17 cellular contexts compared by ENCODE assay signal in genomic region chr14:101231828-101232227, GRCh38.
"Had no signal": no experiment of that assay in that cellular context is flagged by ENCODE, and none has a peak within 500 bp of the region (broad histone marks: within the 10 kb centered on the region; RNA-seq: fewer than 3 reads in every experiment).

No MANE protein-coding gene starts in this region.

- H3K4me1 ChIP-seq: body of pancreas, colonic mucosa, tibial artery, vagina had no signal

- H3K27ac ChIP-seq: body of pancreas, colonic mucosa, neural progenitor cell, tibial artery, vagina had no signal

- H3K36me3 Mint-ChIP-seq: activated CD4-positive, alpha-beta memory T cell treated with anti-CD3 and anti-CD28 coated beads for 36 hours; activated naive CD8-positive, alpha-beta T cell; neural progenitor cell; stimulated activated memory B cell treated with anti-CD40 and anti-IgM and Interleukin-4, amounts not matched to agents 10 μg/mL and 1 μg/mL and 100 μg/mL, for 72 hours had no signal

- H3K9me3 Mint-ChIP-seq: activated CD4-positive, alpha-beta memory T cell treated with anti-CD3 and anti-CD28 coated beads for 36 hours; neural progenitor cell had no signal

- H3K36me3 ChIP-seq: colonic mucosa, neural progenitor cell, tibial artery, vagina had no signal

- H3K9me3 ChIP-seq: body of pancreas, colonic mucosa, tibial artery, vagina had no signal

- H2AFZ ChIP-seq: neural progenitor cell had no signal

- H3K4me2 ChIP-seq: neural progenitor cell had no signal

- H3K4me3 ChIP-seq: body of pancreas, colonic mucosa, neural progenitor cell, tibial artery, vagina had no signal

- H3K9ac ChIP-seq: neural progenitor cell had no signal

- H3K27me3 ChIP-seq: body of pancreas, colonic mucosa, neural progenitor cell, vagina had no signal

- H3K4me1 Mint-ChIP-seq: activated CD4-positive, alpha-beta T cell treated with anti-CD3 and anti-CD28 coated beads for 36 hours; stimulated activated memory B cell treated with anti-CD40 and anti-IgM and Interleukin-4, amounts not matched to agents 10 μg/mL and 1 μg/mL and 100 μg/mL, for 72 hours had no signal

- ATAC-seq: activated CD4-positive, alpha-beta T cell treated with anti-CD3 and anti-CD28 coated beads for 36 hours; body of pancreas; stimulated activated memory B cell treated with anti-CD40 and anti-IgM and Interleukin-4, amounts not matched to agents 10 μg/mL and 1 μg/mL and 100 μg/mL, for 72 hours had no signal

- H3K4me3 Mint-ChIP-seq: activated CD4-positive, alpha-beta memory T cell treated with anti-CD3 and anti-CD28 coated beads for 36 hours; activated CD4-positive, alpha-beta T cell treated with anti-CD3 and anti-CD28 coated beads for 36 hours; activated naive CD8-positive, alpha-beta T cell; neural progenitor cell; stimulated activated memory B cell treated with anti-CD40 and anti-IgM and Interleukin-4, amounts not matched to agents 10 μg/mL and 1 μg/mL and 100 μg/mL, for 72 hours had no signal

- H3K27ac Mint-ChIP-seq: activated CD4-positive, alpha-beta memory T cell treated with anti-CD3 and anti-CD28 coated beads for 36 hours; activated CD4-positive, alpha-beta T cell treated with anti-CD3 and anti-CD28 coated beads for 36 hours; activated naive CD8-positive, alpha-beta T cell; stimulated activated memory B cell treated with anti-CD40 and anti-IgM and Interleukin-4, amounts not matched to agents 10 μg/mL and 1 μg/mL and 100 μg/mL, for 72 hours had no signal

- DNase-seq: activated CD4-positive, alpha-beta memory T cell treated with anti-CD3 and anti-CD28 coated beads for 36 hours; activated CD4-positive, alpha-beta T cell treated with anti-CD3 and anti-CD28 coated beads for 36 hours; activated gamma-delta T cell treated with Interleukin-2 at 50 U/mL for 16 hours; amniotic stem cell; central memory CD4-positive, alpha-beta T cell; colonic mucosa; effector CD4-positive, alpha-beta T cell; foreskin fibroblast; hypothalamus; stimulated activated CD4-positive, alpha-beta T cell treated with anti-CD3 and anti-CD28 coated beads, Interleukin-2, amount 100 ng/mL, for 48 hours; T-helper 2 cell; tibial artery had no signal
